Comparison of ENCODE assay signal across 13 cellular contexts in the genomic region with DNA sequence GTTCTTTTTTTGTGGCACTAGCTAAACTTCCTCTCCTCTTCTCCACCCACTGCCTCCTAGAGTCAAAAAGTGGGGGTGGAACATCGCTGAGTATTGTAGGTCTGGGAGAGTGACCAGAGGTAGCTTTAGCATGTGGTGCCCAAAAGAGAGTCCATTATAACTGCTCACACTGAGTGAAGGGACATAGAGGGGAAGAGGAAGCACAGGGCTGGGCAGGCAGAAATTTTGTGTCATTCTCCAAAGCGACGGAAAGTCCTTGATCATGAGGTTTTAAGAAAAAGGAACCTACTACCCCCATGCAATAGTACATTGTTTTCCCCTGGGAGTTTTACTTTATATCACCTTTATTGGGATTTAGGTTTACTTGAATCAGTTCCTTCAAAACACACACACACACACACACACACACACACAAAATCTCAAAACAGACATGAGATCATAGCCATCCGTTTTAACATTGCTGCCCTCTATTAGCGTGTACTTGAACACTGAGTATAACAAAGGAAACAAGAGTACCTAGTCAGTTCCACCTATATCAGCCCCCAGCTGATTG. TPM values are rescaled to one million over a fixed set of nuclear protein-coding genes. Genes with fewer than 3 reads are reported as not detected.
DNase-seq lines count a peak whose midpoint lies in the region; ATAC-seq and TF ChIP-seq lines count a peak whose summit lies in the region.
"Had no signal": no experiment of that assay in that cellular context is flagged by ENCODE, and none has a peak within 500 bp of the region (broad histone marks: within the 10 kb centered on the region; RNA-seq: fewer than 3 reads in every experiment).

No MANE protein-coding gene starts in this region.

- no peak for DNase-seq in GM23338 (ENCODE audit: low spot score)
- peak; percentile 87 for DNase-seq in SKM-1 (lab: John Stamatoyannopoulos, UW; ENCODE audit: unreplicated experiment)
- DNase-seq in germinal center (ENCODE audit: low spot score): peak; percentile 45
- DNase-seq in spleen: no peak
- no peak for DNase-seq in 8988T
- DNase-seq in DMS 273 treated with DMSO at 0.1 percent for 48 hours (lab: John Stamatoyannopoulos, UW): no peak
- DNase-seq in ascending aorta (ENCODE audit: low spot score in 2 of 2): no peak
- DNase-seq: NCI-H510A treated with DMSO at 0.1 percent for 48 hours had no signal

- intact Hi-C loops in spleen (cut with DNase I; ENCODE audit: low total_unique reads): no loop called here
- intact Hi-C loops in ascending aorta (cut with DNase I): no loop called here

- no peaks in the 10 kb centered on the region for H4K20me1 ChIP-seq in GM23338 (replicated peaks; ENCODE audit: insufficient read depth)

- peak in 1 of 3 donors; percentile 6 for TF ChIP-seq POLR2A in spleen (IDR thresholded peaks at IDR 0.05)

- 0 out of 2 replicates have a peak overlapping the region, but pooled peaks have one; percentile 18 for H2AFZ ChIP-seq in GM23338

- H3K4me1 Mint-ChIP-seq in GM23338: no peaks in the 10 kb centered on the region
- H3K4me1 Mint-ChIP-seq: nephron, WTC11 had no signal

- WGBS in spleen, 5 donors: 26 to 43% (median 38%) methylated on average over 5 of the region's 5 CpGs

- H3K27ac ChIP-seq in GM23338 (ENCODE audit: low read depth) (no peak overlapping the region), spleen (peak overlapping the region; percentile 51 to 90 (median 80)), ascending aorta (no peak overlapping the region)

- H3K9me2 ChIP-seq in GM23338 (ENCODE audit: insufficient read depth): no peaks in the 10 kb centered on the region; the same call in 1 of the 2 replicates

- H3K27me3 ChIP-seq in GM23338 (ENCODE audit: insufficient read depth) (no peaks in the 10 kb centered on the region), spleen (replicated peaks in 1 of 7) (no peaks in the 10 kb centered on the region), ascending aorta (no peaks in the 10 kb centered on the region)

- no peaks in the 10 kb centered on the region for H3K4me1 ChIP-seq in GM23338 (ENCODE audit: insufficient read depth)
- peaks cover 10 to 98% (median 52%) of the 10 kb centered on the region in 6 donors for H3K4me1 ChIP-seq in spleen
- H3K4me1 ChIP-seq in ascending aorta: no peaks in the 10 kb centered on the region

- ATAC-seq in GM23338 (no peak), GM19324 (IDR thresholded peaks at IDR 0.05; ENCODE audit: low FRiP score, unreplicated experiment) (no peak)
- ATAC-seq: WTC11 had no signal

- no peak for TF ChIP-seq CTCF in GM23338 (conservative IDR thresholded peaks at IDR 0.05; ENCODE audit: low read depth in 2 of 2)
- no peak for TF ChIP-seq CTCF in spleen (IDR thresholded peaks at IDR 0.05 in 8 of 11, conservative IDR thresholded peaks at IDR 0.05 in 3 of 11)
- TF ChIP-seq CTCF in ascending aorta (IDR thresholded peaks at IDR 0.05): no peak

- no peaks in the 10 kb centered on the region for H3K27me3 Mint-ChIP-seq in GM23338 (ENCODE audit: insufficient read depth, low read depth, poor library complexity)

- H3K36me3 ChIP-seq in GM23338 (ENCODE audit: insufficient read depth) (no peaks in the 10 kb centered on the region), spleen (peaks cover 0 to 10% (median 0%) of the 10 kb centered on the region in 6 donors), ascending aorta (no peaks in the 10 kb centered on the region)

- H3K9me3 Mint-ChIP-seq in GM23338: no peaks in the 10 kb centered on the region
- H3K9me3 Mint-ChIP-seq: nephron, WTC11 had no signal

- no peaks in the 10 kb centered on the region for H3K79me2 ChIP-seq in GM23338 (replicated peaks; ENCODE audit: insufficient read depth)

- no peak overlapping the region for H3K27ac Mint-ChIP-seq in GM23338
- H3K27ac Mint-ChIP-seq: nephron, WTC11 had no signal

- H3K36me3 Mint-ChIP-seq in GM23338 (ENCODE audit: low read depth): no peaks in the 10 kb centered on the region
- H3K36me3 Mint-ChIP-seq: WTC11 had no signal

- H3F3A ChIP-seq in GM23338 (replicated peaks; ENCODE audit: low read depth): no peaks in the 10 kb centered on the region

- no peak overlapping the region for H3K4me3 Mint-ChIP-seq in GM23338
- H3K4me3 Mint-ChIP-seq: nephron, WTC11 had no signal

- no peak overlapping the region for H3K4me2 ChIP-seq in GM23338

- H3K9me3 ChIP-seq in spleen: no peaks in the 10 kb centered on the region
- H3K9me3 ChIP-seq in ascending aorta: no peaks in the 10 kb centered on the region

- H3K4me3 ChIP-seq in GM23338 (no peak overlapping the region), spleen (peak overlapping the region in 2 of 8 donors; percentile 3 to 67), ascending aorta (no peak overlapping the region)

TF ChIP-seq in GM23338, 12 proteins besides CTCF, POLR2A, EP300 and RAD21 (continues in another document):
- TF ChIP-seq, protein P1, sequence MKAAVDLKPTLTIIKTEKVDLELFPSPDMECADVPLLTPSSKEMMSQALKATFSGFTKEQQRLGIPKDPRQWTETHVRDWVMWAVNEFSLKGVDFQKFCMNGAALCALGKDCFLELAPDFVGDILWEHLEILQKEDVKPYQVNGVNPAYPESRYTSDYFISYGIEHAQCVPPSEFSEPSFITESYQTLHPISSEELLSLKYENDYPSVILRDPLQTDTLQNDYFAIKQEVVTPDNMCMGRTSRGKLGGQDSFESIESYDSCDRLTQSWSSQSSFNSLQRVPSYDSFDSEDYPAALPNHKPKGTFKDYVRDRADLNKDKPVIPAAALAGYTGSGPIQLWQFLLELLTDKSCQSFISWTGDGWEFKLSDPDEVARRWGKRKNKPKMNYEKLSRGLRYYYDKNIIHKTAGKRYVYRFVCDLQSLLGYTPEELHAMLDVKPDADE (IDR thresholded peaks at IDR 0.05): no peak
- TF ChIP-seq, protein P2, sequence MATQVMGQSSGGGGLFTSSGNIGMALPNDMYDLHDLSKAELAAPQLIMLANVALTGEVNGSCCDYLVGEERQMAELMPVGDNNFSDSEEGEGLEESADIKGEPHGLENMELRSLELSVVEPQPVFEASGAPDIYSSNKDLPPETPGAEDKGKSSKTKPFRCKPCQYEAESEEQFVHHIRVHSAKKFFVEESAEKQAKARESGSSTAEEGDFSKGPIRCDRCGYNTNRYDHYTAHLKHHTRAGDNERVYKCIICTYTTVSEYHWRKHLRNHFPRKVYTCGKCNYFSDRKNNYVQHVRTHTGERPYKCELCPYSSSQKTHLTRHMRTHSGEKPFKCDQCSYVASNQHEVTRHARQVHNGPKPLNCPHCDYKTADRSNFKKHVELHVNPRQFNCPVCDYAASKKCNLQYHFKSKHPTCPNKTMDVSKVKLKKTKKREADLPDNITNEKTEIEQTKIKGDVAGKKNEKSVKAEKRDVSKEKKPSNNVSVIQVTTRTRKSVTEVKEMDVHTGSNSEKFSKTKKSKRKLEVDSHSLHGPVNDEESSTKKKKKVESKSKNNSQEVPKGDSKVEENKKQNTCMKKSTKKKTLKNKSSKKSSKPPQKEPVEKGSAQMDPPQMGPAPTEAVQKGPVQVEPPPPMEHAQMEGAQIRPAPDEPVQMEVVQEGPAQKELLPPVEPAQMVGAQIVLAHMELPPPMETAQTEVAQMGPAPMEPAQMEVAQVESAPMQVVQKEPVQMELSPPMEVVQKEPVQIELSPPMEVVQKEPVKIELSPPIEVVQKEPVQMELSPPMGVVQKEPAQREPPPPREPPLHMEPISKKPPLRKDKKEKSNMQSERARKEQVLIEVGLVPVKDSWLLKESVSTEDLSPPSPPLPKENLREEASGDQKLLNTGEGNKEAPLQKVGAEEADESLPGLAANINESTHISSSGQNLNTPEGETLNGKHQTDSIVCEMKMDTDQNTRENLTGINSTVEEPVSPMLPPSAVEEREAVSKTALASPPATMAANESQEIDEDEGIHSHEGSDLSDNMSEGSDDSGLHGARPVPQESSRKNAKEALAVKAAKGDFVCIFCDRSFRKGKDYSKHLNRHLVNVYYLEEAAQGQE (IDR thresholded peaks at IDR 0.05; ENCODE audit: unreplicated experiment): no peak
- no peak for TF ChIP-seq POLR2AphosphoS5 (IDR thresholded peaks at IDR 0.05; ENCODE audit: low read depth)
- TF ChIP-seq NANOG (IDR thresholded peaks at IDR 0.05; ENCODE audit: borderline replicate concordance): no peak

RNA-seq across cellular contexts. Expression of a gene that starts 4.1 kb away (rescaled TPM):
- total RNA-seq in GM23338 (2014; rRNA removed; shearing (Covaris generic)): under 0.01 TPM in 1 of 2 replicates, not detected in the other
- polyA plus RNA-seq in GM23338 (2016; fragmentation: Nextera tagmentation; extraction: Ambion mirVana): not detected in 2 replicates
- 10 to 100 TPM; 50.3 to 76.1 (median 62.5) TPM for total RNA-seq in spleen
- polyA plus RNA-seq in spleen: 10 to 100 TPM in 1 of 3 donors, 1 to 10 TPM in 2; 4.7 to 10.9 (median 5.4) TPM
- 1.1 TPM for total RNA-seq in ascending aorta
- total RNA-seq: bronchial epithelial cell, glomerular endothelial cell had no signal

RNA-seq across cellular contexts. Expression of a gene that starts 52.1 kb away (rescaled TPM):
- total RNA-seq in GM23338 (2014; rRNA removed; shearing (Covaris generic)): not detected in 2 replicates
- polyA plus RNA-seq in GM23338 (2016; fragmentation: Nextera tagmentation; extraction: Ambion mirVana) (not detected in 2 replicates), spleen (10 to 100 TPM; 35.2 to 38.5 (median 37.0) TPM)
- total RNA-seq in spleen (10 to 100 TPM; 21.5 to 52.4 (median 36.1) TPM), ascending aorta (not detected)
- total RNA-seq: bronchial epithelial cell, glomerular endothelial cell, WTC11 had no signal

Comparison
In these comparisons a context has a peak if more than half of its experiments do, and no peak if none do; other contexts are left out.
1. DNase-seq: peak in SKM-1 (single experiment) and germinal center (single experiment); none in GM23338 (single experiment), spleen (single experiment), 8988T (single experiment), DMS 273 treated with DMSO at 0.1 percent for 48 hours (single experiment) and ascending aorta (0 of 2).
2. H3K27ac ChIP-seq: peak in spleen (8 of 8); none in GM23338 (single experiment) and ascending aorta (0 of 2).
3. RNA of a gene that starts 4.1 kb away (total RNA-seq): 50.3 to 76.1 TPM in spleen; 1.1 TPM in ascending aorta (single experiment) and under 0.01 TPM in GM23338; every median in the first group is over 10 times any median in the second.
4. RNA of a gene that starts 52.1 kb away (total RNA-seq): 21.5 to 52.4 TPM in spleen; not detected in GM23338 and not detected in ascending aorta (single experiment); every median in the first group is over 10 times any median in the second.